1 cellular context compared by ENCODE assay signal in the genomic region with DNA sequence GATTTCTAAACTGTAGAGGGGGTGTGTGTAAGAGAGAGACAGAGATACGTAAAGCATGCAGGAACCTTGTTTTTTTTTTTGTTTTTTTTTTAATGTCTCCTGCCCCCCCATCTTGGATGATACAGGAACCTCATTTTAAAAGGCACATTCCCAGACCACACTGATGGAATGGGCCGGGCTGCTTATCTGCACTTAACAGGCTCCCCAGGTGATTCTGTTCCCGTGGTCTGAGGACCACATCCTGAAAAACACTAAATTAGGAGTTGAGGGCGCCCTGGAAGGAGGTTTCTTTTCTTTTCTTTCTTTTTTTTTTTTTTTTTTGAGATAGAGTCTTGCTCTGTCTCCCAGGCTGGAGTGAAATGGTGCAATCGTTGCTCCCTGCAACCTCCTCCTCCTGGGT.
TF ChIP-seq lines count a peak whose summit lies in the region.

No MANE protein-coding gene starts in this region.

TF ChIP-seq in K562, 482 proteins besides CTCF, POLR2A, EP300 and RAD21:
- no peak for TF ChIP-seq SAFB2 (IDR thresholded peaks at IDR 0.05; ENCODE audit: borderline replicate concordance, low read depth, low read length, severe bottlenecking)
- TF ChIP-seq CBFA2T3 (IDR thresholded peaks at IDR 0.05) = peak; percentile 52
- no peak for TF ChIP-seq CREM (IDR thresholded peaks at IDR 0.05; ENCODE audit: low read depth)
- TF ChIP-seq, protein P1, sequence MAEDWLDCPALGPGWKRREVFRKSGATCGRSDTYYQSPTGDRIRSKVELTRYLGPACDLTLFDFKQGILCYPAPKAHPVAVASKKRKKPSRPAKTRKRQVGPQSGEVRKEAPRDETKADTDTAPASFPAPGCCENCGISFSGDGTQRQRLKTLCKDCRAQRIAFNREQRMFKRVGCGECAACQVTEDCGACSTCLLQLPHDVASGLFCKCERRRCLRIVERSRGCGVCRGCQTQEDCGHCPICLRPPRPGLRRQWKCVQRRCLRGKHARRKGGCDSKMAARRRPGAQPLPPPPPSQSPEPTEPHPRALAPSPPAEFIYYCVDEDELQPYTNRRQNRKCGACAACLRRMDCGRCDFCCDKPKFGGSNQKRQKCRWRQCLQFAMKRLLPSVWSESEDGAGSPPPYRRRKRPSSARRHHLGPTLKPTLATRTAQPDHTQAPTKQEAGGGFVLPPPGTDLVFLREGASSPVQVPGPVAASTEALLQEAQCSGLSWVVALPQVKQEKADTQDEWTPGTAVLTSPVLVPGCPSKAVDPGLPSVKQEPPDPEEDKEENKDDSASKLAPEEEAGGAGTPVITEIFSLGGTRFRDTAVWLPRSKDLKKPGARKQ (CRISPR knock-in tag; IDR thresholded peaks at IDR 0.05) = no peak
- TF ChIP-seq, protein P2, sequence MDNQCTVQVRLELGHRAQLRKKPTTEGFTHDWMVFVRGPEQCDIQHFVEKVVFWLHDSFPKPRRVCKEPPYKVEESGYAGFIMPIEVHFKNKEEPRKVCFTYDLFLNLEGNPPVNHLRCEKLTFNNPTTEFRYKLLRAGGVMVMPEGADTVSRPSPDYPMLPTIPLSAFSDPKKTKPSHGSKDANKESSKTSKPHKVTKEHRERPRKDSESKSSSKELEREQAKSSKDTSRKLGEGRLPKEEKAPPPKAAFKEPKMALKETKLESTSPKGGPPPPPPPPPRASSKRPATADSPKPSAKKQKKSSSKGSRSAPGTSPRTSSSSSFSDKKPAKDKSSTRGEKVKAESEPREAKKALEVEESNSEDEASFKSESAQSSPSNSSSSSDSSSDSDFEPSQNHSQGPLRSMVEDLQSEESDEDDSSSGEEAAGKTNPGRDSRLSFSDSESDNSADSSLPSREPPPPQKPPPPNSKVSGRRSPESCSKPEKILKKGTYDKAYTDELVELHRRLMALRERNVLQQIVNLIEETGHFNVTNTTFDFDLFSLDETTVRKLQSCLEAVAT (IDR thresholded peaks at IDR 0.05) = no peak
- peak; percentile 59 for TF ChIP-seq ARID1B (IDR thresholded peaks at IDR 0.05)
- TF ChIP-seq MTA2 (IDR thresholded peaks at IDR 0.05; ENCODE audit: low read depth) = peak; percentile 27; the same call in 1 of the 2 replicates
- 0 out of 2 replicates have a peak, but pooled peaks have one; percentile 59 for TF ChIP-seq CTBP1 (IDR thresholded peaks at IDR 0.05; ENCODE audit: borderline replicate concordance)
- TF ChIP-seq DPF2 (IDR thresholded peaks at IDR 0.05) = 0 out of 2 replicates have a peak, but pooled peaks have one; percentile 16
- TF ChIP-seq TCF3 (CRISPR knock-in tag; IDR thresholded peaks at IDR 0.05) = peak; percentile 61
- no peak for TF ChIP-seq EWSR1 (IDR thresholded peaks at IDR 0.05; ENCODE audit: borderline replicate concordance, low read depth, partially characterized antibody)
- no peak for TF ChIP-seq SMAD1 (IDR thresholded peaks at IDR 0.05; ENCODE audit: low read depth, low read length, partially characterized antibody)
- TF ChIP-seq, protein P3, sequence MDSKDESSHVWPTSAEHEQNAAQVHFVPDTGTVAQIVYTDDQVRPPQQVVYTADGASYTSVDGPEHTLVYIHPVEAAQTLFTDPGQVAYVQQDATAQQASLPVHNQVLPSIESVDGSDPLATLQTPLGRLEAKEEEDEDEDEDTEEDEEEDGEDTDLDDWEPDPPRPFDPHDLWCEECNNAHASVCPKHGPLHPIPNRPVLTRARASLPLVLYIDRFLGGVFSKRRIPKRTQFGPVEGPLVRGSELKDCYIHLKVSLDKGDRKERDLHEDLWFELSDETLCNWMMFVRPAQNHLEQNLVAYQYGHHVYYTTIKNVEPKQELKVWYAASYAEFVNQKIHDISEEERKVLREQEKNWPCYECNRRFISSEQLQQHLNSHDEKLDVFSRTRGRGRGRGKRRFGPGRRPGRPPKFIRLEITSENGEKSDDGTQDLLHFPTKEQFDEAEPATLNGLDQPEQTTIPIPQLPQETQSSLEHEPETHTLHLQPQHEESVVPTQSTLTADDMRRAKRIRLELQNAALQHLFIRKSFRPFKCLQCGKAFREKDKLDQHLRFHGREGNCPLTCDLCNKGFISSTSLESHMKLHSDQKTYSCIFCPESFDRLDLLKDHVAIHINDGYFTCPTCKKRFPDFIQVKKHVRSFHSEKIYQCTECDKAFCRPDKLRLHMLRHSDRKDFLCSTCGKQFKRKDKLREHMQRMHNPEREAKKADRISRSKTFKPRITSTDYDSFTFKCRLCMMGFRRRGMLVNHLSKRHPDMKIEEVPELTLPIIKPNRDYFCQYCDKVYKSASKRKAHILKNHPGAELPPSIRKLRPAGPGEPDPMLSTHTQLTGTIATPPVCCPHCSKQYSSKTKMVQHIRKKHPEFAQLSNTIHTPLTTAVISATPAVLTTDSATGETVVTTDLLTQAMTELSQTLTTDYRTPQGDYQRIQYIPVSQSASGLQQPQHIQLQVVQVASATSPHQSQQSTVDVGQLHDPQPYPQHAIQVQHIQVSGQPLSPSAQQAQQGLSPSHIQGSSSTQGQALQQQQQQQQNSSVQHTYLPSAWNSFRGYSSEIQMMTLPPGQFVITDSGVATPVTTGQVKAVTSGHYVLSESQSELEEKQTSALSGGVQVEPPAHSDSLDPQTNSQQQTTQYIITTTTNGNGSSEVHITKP (IDR thresholded peaks at IDR 0.05; ENCODE audit: partially characterized antibody) = peak; percentile 28
- TF ChIP-seq, protein P4, sequence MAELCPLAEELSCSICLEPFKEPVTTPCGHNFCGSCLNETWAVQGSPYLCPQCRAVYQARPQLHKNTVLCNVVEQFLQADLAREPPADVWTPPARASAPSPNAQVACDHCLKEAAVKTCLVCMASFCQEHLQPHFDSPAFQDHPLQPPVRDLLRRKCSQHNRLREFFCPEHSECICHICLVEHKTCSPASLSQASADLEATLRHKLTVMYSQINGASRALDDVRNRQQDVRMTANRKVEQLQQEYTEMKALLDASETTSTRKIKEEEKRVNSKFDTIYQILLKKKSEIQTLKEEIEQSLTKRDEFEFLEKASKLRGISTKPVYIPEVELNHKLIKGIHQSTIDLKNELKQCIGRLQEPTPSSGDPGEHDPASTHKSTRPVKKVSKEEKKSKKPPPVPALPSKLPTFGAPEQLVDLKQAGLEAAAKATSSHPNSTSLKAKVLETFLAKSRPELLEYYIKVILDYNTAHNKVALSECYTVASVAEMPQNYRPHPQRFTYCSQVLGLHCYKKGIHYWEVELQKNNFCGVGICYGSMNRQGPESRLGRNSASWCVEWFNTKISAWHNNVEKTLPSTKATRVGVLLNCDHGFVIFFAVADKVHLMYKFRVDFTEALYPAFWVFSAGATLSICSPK (IDR thresholded peaks at IDR 0.05; ENCODE audit: borderline replicate concordance) = no peak
- TF ChIP-seq SMAD3 (CRISPR knock-in tag; conservative IDR thresholded peaks at IDR 0.05) = no peak
- TF ChIP-seq, protein P5, sequence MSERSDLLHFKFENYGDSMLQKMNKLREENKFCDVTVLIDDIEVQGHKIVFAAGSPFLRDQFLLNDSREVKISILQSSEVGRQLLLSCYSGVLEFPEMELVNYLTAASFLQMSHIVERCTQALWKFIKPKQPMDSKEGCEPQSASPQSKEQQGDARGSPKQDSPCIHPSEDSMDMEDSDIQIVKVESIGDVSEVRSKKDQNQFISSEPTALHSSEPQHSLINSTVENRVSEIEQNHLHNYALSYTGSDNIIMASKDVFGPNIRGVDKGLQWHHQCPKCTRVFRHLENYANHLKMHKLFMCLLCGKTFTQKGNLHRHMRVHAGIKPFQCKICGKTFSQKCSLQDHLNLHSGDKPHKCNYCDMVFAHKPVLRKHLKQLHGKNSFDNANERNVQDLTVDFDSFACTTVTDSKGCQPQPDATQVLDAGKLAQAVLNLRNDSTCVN (CRISPR knock-in tag; IDR thresholded peaks at IDR 0.05) = no peak
- no peak for TF ChIP-seq ZC3H8 (IDR thresholded peaks at IDR 0.05)
- no peak for TF ChIP-seq HMG20B (CRISPR knock-in tag; IDR thresholded peaks at IDR 0.05)
- TF ChIP-seq, protein P6, sequence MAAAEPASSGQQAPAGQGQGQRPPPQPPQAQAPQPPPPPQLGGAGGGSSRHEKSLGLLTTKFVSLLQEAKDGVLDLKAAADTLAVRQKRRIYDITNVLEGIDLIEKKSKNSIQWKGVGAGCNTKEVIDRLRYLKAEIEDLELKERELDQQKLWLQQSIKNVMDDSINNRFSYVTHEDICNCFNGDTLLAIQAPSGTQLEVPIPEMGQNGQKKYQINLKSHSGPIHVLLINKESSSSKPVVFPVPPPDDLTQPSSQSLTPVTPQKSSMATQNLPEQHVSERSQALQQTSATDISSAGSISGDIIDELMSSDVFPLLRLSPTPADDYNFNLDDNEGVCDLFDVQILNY (CRISPR knock-in tag; IDR thresholded peaks at IDR 0.05) = no peak
- no peak for TF ChIP-seq DIDO1 (tag; IDR thresholded peaks at IDR 0.05; ENCODE audit: low read depth)
- no peak for TF ChIP-seq ZBTB7A (IDR thresholded peaks at IDR 0.05; ENCODE audit: borderline replicate concordance, control insufficient read depth, low read depth, low read length)
- no peak for TF ChIP-seq ZSCAN29 (IDR thresholded peaks at IDR 0.05)
